Comparison of ENCODE assay signal across 8 cellular contexts in genomic region chr7:36154255-36155212, GRCh38. TPM values are rescaled to one million over a fixed set of nuclear protein-coding genes. Genes with fewer than 3 reads are reported as not detected.
A peak's percentile ranks its signal among the peaks of the same experiment; 100 is the strongest.
DNase-seq lines count a peak whose midpoint lies in the region; ATAC-seq and TF ChIP-seq lines count a peak whose summit lies in the region.

No MANE protein-coding gene starts in this region.

- H3K36me3 ChIP-seq in CD4-positive, CD25-positive, alpha-beta regulatory T cell (ENCODE audit: control insufficient read depth, insufficient read depth, low read length), result no peaks in the 10 kb centered on the region
- H3K36me3 ChIP-seq in OCI-LY3 (replicated peaks; ENCODE audit: low read depth, low read length), result no peaks in the 10 kb centered on the region

- TF ChIP-seq CTCF in OCI-LY3 (IDR thresholded peaks at IDR 0.05; ENCODE audit: low read depth, low read length), result no peak
- TF ChIP-seq CTCF in fibroblast of the aortic adventitia (IDR thresholded peaks at IDR 0.05; ENCODE audit: insufficient read depth, low read length), result no peak
- TF ChIP-seq CTCF in osteocyte (IDR thresholded peaks at IDR 0.05), result no peak

- no peak overlapping the region for H3K27ac ChIP-seq in CD4-positive, CD25-positive, alpha-beta regulatory T cell (ENCODE audit: insufficient read depth, low read length, poor library complexity, severe bottlenecking)
- H3K27ac ChIP-seq in OCI-LY3 (ENCODE audit: low read length), result no peak overlapping the region

- peaks cover 0 to 2% (median 0%) of the 10 kb centered on the region in 7 donors for H3K9me3 Mint-ChIP-seq in CD4-positive, CD25-positive, alpha-beta regulatory T cell
- no peaks in the 10 kb centered on the region for H3K9me3 Mint-ChIP-seq in osteocyte (ENCODE audit: unreplicated experiment)

- H3K4me1 ChIP-seq in CD4-positive, CD25-positive, alpha-beta regulatory T cell (ENCODE audit: control insufficient read depth, insufficient read depth, low read length, poor library complexity, severe bottlenecking), result peaks cover 16% of the 10 kb centered on the region
- peaks cover 4% of the 10 kb centered on the region; the same call in 1 of the 2 replicates for H3K4me1 ChIP-seq in OCI-LY3 (ENCODE audit: low read length)

- peaks cover 4 to 39% (median 20%) of the 10 kb centered on the region in 4 donors for H3K4me1 Mint-ChIP-seq in CD4-positive, CD25-positive, alpha-beta regulatory T cell
- peaks cover 15% of the 10 kb centered on the region for H3K4me1 Mint-ChIP-seq in osteocyte (ENCODE audit: unreplicated experiment)

- peak overlapping the region; percentile 98; the same call in 1 of the 2 replicates for H3K4me2 ChIP-seq in OCI-LY3 (ENCODE audit: low read length)

- H3K27me3 Mint-ChIP-seq in CD4-positive, CD25-positive, alpha-beta regulatory T cell, result no peaks in the 10 kb centered on the region
- no peaks in the 10 kb centered on the region for H3K27me3 Mint-ChIP-seq in osteocyte (ENCODE audit: unreplicated experiment)

- H3K4me3 ChIP-seq in CD4-positive, CD25-positive, alpha-beta regulatory T cell (ENCODE audit: low read depth, low read length), result peak overlapping the region; percentile 57
- H3K4me3 ChIP-seq in OCI-LY3 (ENCODE audit: low read length) (peak overlapping the region; percentile 84), fibroblast of the aortic adventitia (ENCODE audit: low read depth, low read length) (peak overlapping the region; percentile 72)

- no peak overlapping the region for H2AFZ ChIP-seq in OCI-LY3 (ENCODE audit: low read depth, low read length)

- H4K20me1 ChIP-seq in OCI-LY3 (ENCODE audit: insufficient read depth, low read length), result no peaks in the 10 kb centered on the region

- H3K9ac ChIP-seq in OCI-LY3 (ENCODE audit: low read length), result no peak overlapping the region

- H3K27ac Mint-ChIP-seq in CD4-positive, CD25-positive, alpha-beta regulatory T cell, result peak overlapping the region in 1 of 3 donors; percentile 71
- H3K27ac Mint-ChIP-seq in osteocyte (ENCODE audit: unreplicated experiment), result no peak overlapping the region

- H3K4me3 Mint-ChIP-seq in CD4-positive, CD25-positive, alpha-beta regulatory T cell, result peak overlapping the region; percentile 81 to 93 (median 85)
- peak overlapping the region; percentile 70 for H3K4me3 Mint-ChIP-seq in osteocyte (ENCODE audit: unreplicated experiment)

- no peaks in the 10 kb centered on the region for H3K9me3 ChIP-seq in CD4-positive, CD25-positive, alpha-beta regulatory T cell (ENCODE audit: control insufficient read depth in 2 of 2, low read length in 2 of 2)
- H3K9me3 ChIP-seq in OCI-LY3 (ENCODE audit: insufficient read depth, low read length), result no peaks in the 10 kb centered on the region

- H3K27me3 ChIP-seq in CD4-positive, CD25-positive, alpha-beta regulatory T cell (ENCODE audit: control insufficient read depth, insufficient read depth, low read length), result no peaks in the 10 kb centered on the region
- no peaks in the 10 kb centered on the region for H3K27me3 ChIP-seq in OCI-LY3 (ENCODE audit: low read depth, low read length)

- DNase-seq in CD4-positive, CD25-positive, alpha-beta regulatory T cell, result no peak
- no peak for DNase-seq in fibroblast of the aortic adventitia (ENCODE audit: low read depth)
- DNase-seq in osteocyte (ENCODE audit: extremely low spot score, unreplicated experiment), result no peak
- no peak for DNase-seq in globus pallidus (ENCODE audit: low spot score)
- no peak for DNase-seq in stimulated activated CD4-positive, alpha-beta T cell treated with anti-CD3 and anti-CD28 coated beads, Interleukin-2, amount 100 ng/mL, for 24 hours
- no peak for DNase-seq in D341Med (ENCODE audit: low spot score)

- no peaks in the 10 kb centered on the region for H3K79me2 ChIP-seq in OCI-LY3 (ENCODE audit: low read length)

- no peak for ATAC-seq in CD4-positive, CD25-positive, alpha-beta regulatory T cell (ENCODE audit: low read depth in 2 of 2)
- no peak for ATAC-seq in HG03108 (IDR thresholded peaks at IDR 0.05; ENCODE audit: unreplicated experiment)

- no peaks in the 10 kb centered on the region for H3K36me3 Mint-ChIP-seq in CD4-positive, CD25-positive, alpha-beta regulatory T cell
- no peaks in the 10 kb centered on the region for H3K36me3 Mint-ChIP-seq in osteocyte (ENCODE audit: unreplicated experiment)

RNA-seq across cellular contexts. Expression of gene EEPD1, which starts 1.5 kb away (rescaled TPM):
- 9.2 TPM for total RNA-seq in CD4-positive, CD25-positive, alpha-beta regulatory T cell
- 10 to 100 TPM; 10.6 to 24.4 (median 16.4) TPM for polyA plus RNA-seq in CD4-positive, CD25-positive, alpha-beta regulatory T cell
- total RNA-seq in fibroblast of the aortic adventitia (ENCODE audit: low replicate concordance) (5.2 and 5.7 TPM in 2 replicates), osteocyte (1.3 and 1.4 TPM in 2 replicates)
